12 cellular contexts compared by ENCODE assay signal in genomic region chr16:23155445-23156049, GRCh38. TPM values are rescaled to one million over a fixed set of nuclear protein-coding genes. Genes with fewer than 3 reads are reported as not detected.
A peak's percentile ranks its signal among the peaks of the same experiment; 100 is the strongest.
DNase-seq lines count a peak whose midpoint lies in the region; ATAC-seq, FAIRE-seq and TF ChIP-seq lines count a peak whose summit lies in the region.
"Had no signal": no experiment of that assay in that cellular context is flagged by ENCODE, and none has a peak within 500 bp of the region (broad histone marks: within the 10 kb centered on the region; RNA-seq: fewer than 3 reads in every experiment).

No MANE protein-coding gene starts in this region.

- H3K4me1 ChIP-seq in GM12878 (ENCODE audit: control insufficient read depth, insufficient read depth, low read length) (no peaks in the 10 kb centered on the region), left lung (no peaks in the 10 kb centered on the region), tibial nerve (no peaks in the 10 kb centered on the region), uterus (no peaks in the 10 kb centered on the region)

- POLR2A ChIA-PET in GM12878 (lab: Charles Lee) = no interaction called here

- intact Hi-C loops in GM12878 (cut with micrococcal nuclease; ENCODE audit: unreplicated experiment) = no loop called here
- intact Hi-C loops in left lung (cut with DNase I) = no loop called here
- intact Hi-C loops in uterus (cut with DNase I; ENCODE audit: low total_unique reads) = no loop called here

- in situ Hi-C loops in GM12878 (cut with MboI) = no loop called here

- no peaks in the 10 kb centered on the region for H3K36me3 ChIP-seq in GM12878 (ENCODE audit: control insufficient read depth in 2 of 2, insufficient read depth in 2 of 2, low read length in 1 of 2)
- H3K36me3 ChIP-seq in left lung = no peaks in the 10 kb centered on the region
- H3K36me3 ChIP-seq in tibial nerve = no peaks in the 10 kb centered on the region
- no peaks in the 10 kb centered on the region for H3K36me3 ChIP-seq in uterus

- no peak for TF ChIP-seq EP300 in GM12878 (IDR thresholded peaks at IDR 0.05; ENCODE audit: borderline replicate concordance in 1 of 2, control insufficient read depth in 1 of 2, low read depth in 2 of 2, low read length in 2 of 2)
- no peak for TF ChIP-seq EP300 in tibial nerve (IDR thresholded peaks at IDR 0.05)

- H4K20me1 ChIP-seq in GM12878 (ENCODE audit: control insufficient read depth, insufficient read depth) = no peaks in the 10 kb centered on the region

- TF ChIP-seq POLR2A in GM12878 (IDR thresholded peaks at IDR 0.05; ENCODE audit: low read depth, low read length) = no peak
- no peak for TF ChIP-seq POLR2A in tibial nerve (IDR thresholded peaks at IDR 0.05)
- no peak for TF ChIP-seq POLR2A in uterus (IDR thresholded peaks at IDR 0.05)

- TF ChIP-seq CTCF in D721Med (IDR thresholded peaks at IDR 0.05; ENCODE audit: insufficient read depth, missing control alignments) (peak; percentile 48), HL-60 (IDR thresholded peaks at IDR 0.05; ENCODE audit: insufficient read depth, low read length) (peak; percentile 43), GM12878 (IDR thresholded peaks at IDR 0.05 in 2 of 3, conservative IDR thresholded peaks at IDR 0.05 in 1 of 3; ENCODE audit: control insufficient read depth in 2 of 3, extremely low read depth in 1 of 3, insufficient read depth in 1 of 3, low read depth in 3 of 3, low read length in 3 of 3) (peak; percentile 37 to 52 (median 45); a peak in 5 of 6 replicates), left lung (IDR thresholded peaks at IDR 0.05) (no peak), tibial nerve (IDR thresholded peaks at IDR 0.05) (no peak), uterus (IDR thresholded peaks at IDR 0.05) (peak in 2 of 4 experiments; percentile 4 to 28)

- H3K4me3 ChIP-seq in HL-60 (replicated peaks; ENCODE audit: insufficient read depth, low read length) (no peak overlapping the region), GM12878 (no peak overlapping the region), left lung (no peak overlapping the region), tibial nerve (no peak overlapping the region), uterus (no peak overlapping the region)

- H3K9ac ChIP-seq in GM12878 (ENCODE audit: control insufficient read depth, insufficient read depth, low read length) = no peak overlapping the region

- no peak overlapping the region for H2AFZ ChIP-seq in GM12878 (ENCODE audit: control insufficient read depth, low read depth, low read length)

- H3K9me3 ChIP-seq in GM12878 (replicated peaks; ENCODE audit: control insufficient read depth, insufficient read depth, low read length) (no peaks in the 10 kb centered on the region), left lung (no peaks in the 10 kb centered on the region), tibial nerve (no peaks in the 10 kb centered on the region), uterus (no peaks in the 10 kb centered on the region)

- H3K27ac ChIP-seq in HL-60 (replicated peaks) (no peak overlapping the region), GM12878 (ENCODE audit: control insufficient read depth, insufficient read depth) (no peak overlapping the region), left lung (no peak overlapping the region), tibial nerve (no peak overlapping the region), uterus (no peak overlapping the region)

- no peak overlapping the region for H3K4me2 ChIP-seq in GM12878 (ENCODE audit: control insufficient read depth, insufficient read depth)

- FAIRE-seq in D721Med (lab: Jason Lieb, UNC) (no peak), GM12878 (lab: Jason Lieb, UNC) (no peak)
- FAIRE-seq: GM18507 had no signal

- no peak for TF ChIP-seq RAD21 in GM12878 (IDR thresholded peaks at IDR 0.05; ENCODE audit: insufficient read depth, low read depth, low read length)

- RAD21 ChIA-PET in GM12878 (lab: Charles Lee; ENCODE audit: unreplicated experiment) = no interaction called here

- no peaks in the 10 kb centered on the region for H3K79me2 ChIP-seq in GM12878 (ENCODE audit: control insufficient read depth, insufficient read depth, low read length)

- DNase-seq in D721Med (ENCODE audit: insufficient read length, low spot score) = no peak
- DNase-seq in HL-60 (ENCODE audit: low read depth in 1 of 2, low spot score in 1 of 2) = peak in 1 of 2 experiments; percentile 5
- no peak for DNase-seq in GM12878 (ENCODE audit: low read depth, low spot score)
- DNase-seq in left lung = no peak
- DNase-seq in C1 segment of cervical spinal cord (lab: John Stamatoyannopoulos, UW) = no peak
- DNase-seq in tibial nerve (ENCODE audit: low spot score in 2 of 2) = no peak
- no peak for DNase-seq in uterus
- DNase-seq: midbrain; NCI-H1694; stimulated activated CD4-positive, alpha-beta T cell treated with anti-CD3 and anti-CD28 coated beads, Interleukin-2, amount 100 ng/mL, for 48 hours had no signal

- ATAC-seq in GM12878 = peak; percentile 87
- peak; percentile 51 for ATAC-seq in left lung
- ATAC-seq in GM19035 (IDR thresholded peaks at IDR 0.05; ENCODE audit: unreplicated experiment) = no peak

- no peaks in the 10 kb centered on the region for H3K27me3 ChIP-seq in HL-60 (ENCODE audit: insufficient read depth, poor library complexity, severe bottlenecking)
- H3K27me3 ChIP-seq in GM12878 (replicated peaks in 1 of 2; ENCODE audit: control insufficient read depth in 2 of 2, insufficient read depth in 2 of 2, low read length in 1 of 2) = no peaks in the 10 kb centered on the region
- H3K27me3 ChIP-seq in left lung = peaks cover 0 to 20% of the 10 kb centered on the region in 2 donors
- H3K27me3 ChIP-seq in tibial nerve = peaks cover 0 to 5% of the 10 kb centered on the region in 2 donors
- H3K27me3 ChIP-seq in uterus = no peaks in the 10 kb centered on the region

- WGBS in GM12878 (ENCODE audit: insufficient coverage, insufficient replicate concordance, low lambda C conversion rate, missing lambda C conversion rate) = 57% methylated on average over 7 of the region's 7 CpGs
- WGBS in tibial nerve, 2 donors = 30 to 33% methylated on average over 7 of the region's 7 CpGs

- CTCF ChIA-PET in GM12878 (lab: Yijun Ruan, JAX) = interaction anchor here (0.7 kb wide), 1 partner anchor 9 kb away, joined by 3 read pairs; no protein-coding TSS in a partner anchor

- SMC1A ChIA-PET in GM12878 (lab: Charles Lee; ENCODE audit: uncharacterized antibody, unreplicated experiment) = interaction anchor here (1.0 to 1.1 kb wide), 2 partner anchors 46 to 280 kb away, joined by 3 to 4 read pairs; no protein-coding TSS in a partner anchor

- no TSS peak for BruUV-seq in GM12878 (replicated peaks; lab: Mats Ljungman, UMichigan)

TF ChIP-seq in GM12878, 131 proteins besides CTCF, POLR2A, EP300 and RAD21 (continues in another document):
- TF ChIP-seq STAT3 (IDR thresholded peaks at IDR 0.05; ENCODE audit: low read depth, low read length) = no peak
- TF ChIP-seq, protein P1, sequence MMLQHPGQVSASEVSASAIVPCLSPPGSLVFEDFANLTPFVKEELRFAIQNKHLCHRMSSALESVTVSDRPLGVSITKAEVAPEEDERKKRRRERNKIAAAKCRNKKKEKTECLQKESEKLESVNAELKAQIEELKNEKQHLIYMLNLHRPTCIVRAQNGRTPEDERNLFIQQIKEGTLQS (IDR thresholded peaks at IDR 0.05; ENCODE audit: borderline replicate concordance, extremely low read depth, low read depth, low read length) = no peak

RNA-seq across cellular contexts. Expression of gene USP31, which starts 6.3 kb away (rescaled TPM):
- 21.2 and 23.5 TPM in 2 replicates for total RNA-seq in GM12878 (2013; cell fraction: nucleolus; rRNA removed)
- total RNA-seq in GM12878 (2014; rRNA removed) (3.1 and 3.3 TPM in 2 replicates), GM12878 (2014; rRNA removed; fragmentation: Illumina TruSeq; extraction: Trizol) (3.8 and 4.1 TPM in 2 replicates), GM12878 (2021) (5.3 and 6.5 TPM in 2 replicates), left lung (10 to 100 TPM; 10.9 to 17.7 TPM), tibial nerve (10 to 100 TPM in 3 of 4 donors, 1 to 10 TPM in 1; 9.2 to 14.6 (median 12.4) TPM), uterus (10 to 100 TPM; 11.8 to 62.0 (median 28.2) TPM)
- polyA plus RNA-seq in GM12878 (2011; ENCODE audit: low read depth) = 1.0 TPM
- polyA plus RNA-seq in GM12878 (2011; rRNA removed) (5.2 and 5.5 TPM in 2 replicates), GM12878 (2014; fragmentation: Illumina TruSeq; extraction: Trizol) (3.1 and 3.3 TPM in 2 replicates), GM12878 (2014; fragmentation: Nextera tagmentation; extraction: Ambion mirVana) (1 to 10 TPM; 1.4 to 1.7 TPM), GM12878 (2014; rRNA removed) (3.8 and 4.1 TPM in 2 replicates), GM12878 (2016; fragmentation: Nextera tagmentation; extraction: Ambion mirVana) (1 to 10 TPM in 1 of 2 experiments, under 1 TPM in 1; 0.87 to 1.1 TPM)
- 4.2 and 5.2 TPM in 2 replicates for polyA plus RNA-seq in GM12878 (2011; cell fraction: cytosol; rRNA removed)
- polyA plus RNA-seq in GM12878 (2011; cell fraction: nucleus; rRNA removed) = 12.0 and 13.0 TPM in 2 replicates
- 1.2 TPM in 2 replicates for polyA plus RNA-seq in GM12878 (2012)
- 15.7 and 16.5 TPM in 2 replicates for polyA minus RNA-seq in GM12878 (2011; rRNA and poly(A)+ RNA removed)
- 2.5 and 3.6 TPM in 2 replicates for polyA minus RNA-seq in GM12878 (2011; cell fraction: cytosol; rRNA and poly(A)+ RNA removed)
- 11.8 and 20.7 TPM in 2 replicates for polyA minus RNA-seq in GM12878 (2011; cell fraction: nucleus; rRNA and poly(A)+ RNA removed)

RNA-seq across cellular contexts. Expression of gene SCNN1G, which starts 27.0 kb away (rescaled TPM):
- total RNA-seq in GM12878 (2013; cell fraction: nucleolus; rRNA removed) = 0.22 and 0.23 TPM in 2 replicates
- 0.05 TPM in 1 of 2 replicates, not detected in the other for total RNA-seq in GM12878 (2014; rRNA removed)
- total RNA-seq in GM12878 (2014; rRNA removed; fragmentation: Illumina TruSeq; extraction: Trizol) = 0.04 TPM in 1 of 2 replicates, not detected in the other
- 0.08 TPM in 1 of 2 replicates, not detected in the other for total RNA-seq in GM12878 (2021)
- polyA plus RNA-seq in GM12878 (2011; ENCODE audit: low read depth) = 0.07 TPM
- polyA plus RNA-seq in GM12878 (2011; rRNA removed) = 0.32 and 0.86 TPM in 2 replicates
- polyA plus RNA-seq in GM12878 (2011; cell fraction: cytosol; rRNA removed) = 0.57 and 1.1 TPM in 2 replicates
- polyA plus RNA-seq in GM12878 (2011; cell fraction: nucleus; rRNA removed) = 0.69 and 0.79 TPM in 2 replicates
- 0.07 TPM in 1 of 2 replicates, not detected in the other for polyA plus RNA-seq in GM12878 (2012)
- polyA plus RNA-seq in GM12878 (2014; fragmentation: Illumina TruSeq; extraction: Trizol) = 0.09 TPM in 1 of 2 replicates, not detected in the other
- under 1 TPM in 1 of 2 experiments, not detected in 1; 0.05 TPM for polyA plus RNA-seq in GM12878 (2014; fragmentation: Nextera tagmentation; extraction: Ambion mirVana)
- polyA plus RNA-seq in GM12878 (2014; rRNA removed) = not detected in 2 replicates
- polyA plus RNA-seq in GM12878 (2016; fragmentation: Nextera tagmentation; extraction: Ambion mirVana) = not detected
- 0.59 and 0.98 TPM in 2 replicates for polyA minus RNA-seq in GM12878 (2011; rRNA and poly(A)+ RNA removed)
- polyA minus RNA-seq in GM12878 (2011; cell fraction: cytosol; rRNA and poly(A)+ RNA removed) = 0.27 and 0.31 TPM in 2 replicates
- polyA minus RNA-seq in GM12878 (2011; cell fraction: nucleus; rRNA and poly(A)+ RNA removed) = 0.48 and 0.77 TPM in 2 replicates
- total RNA-seq in left lung = 1 to 10 TPM; 5.4 to 7.8 TPM
- total RNA-seq in tibial nerve = under 1 TPM in 1 of 4 donors, not detected in 3; 0.20 TPM
- under 1 TPM in 3 of 4 donors, not detected in 1; under 0.01 to 0.62 (median 0.40) TPM for total RNA-seq in uterus

Comparison
In these comparisons a context has a peak if more than half of its experiments do, and no peak if none do; other contexts are left out.
1. CTCF ChIP-seq: peak in D721Med (single experiment), HL-60 (single experiment) and GM12878 (3 of 3); none in left lung (0 of 2) and tibial nerve (0 of 5).